In genomic region chr20:8854566-8854965, GRCh38 we compare ENCODE assay signal across 11 cellular contexts.
DNase-seq lines count a peak whose midpoint lies in the region; ATAC-seq, FAIRE-seq and TF ChIP-seq lines count a peak whose summit lies in the region.
"Had no signal": no experiment of that assay in that cellular context is flagged by ENCODE, and none has a peak within 500 bp of the region (broad histone marks: within the 10 kb centered on the region; RNA-seq: fewer than 3 reads in every experiment).

No MANE protein-coding gene starts in this region.

- CTCF ChIA-PET in K562 (lab: Yijun Ruan, JAX; ENCODE audit: low intra/inter-chr PET ratio), result no interaction called here

- H3K9me3 ChIP-seq in K562 (replicated peaks; ENCODE audit: control insufficient read depth, insufficient read depth, low read depth, low read length) (no peaks in the 10 kb centered on the region), hepatocyte (ENCODE audit: low read depth) (no peaks in the 10 kb centered on the region)
- H3K9me3 ChIP-seq: Caco-2 had no signal

- H3K36me3 Mint-ChIP-seq in activated T-cell treated with anti-CD3 and anti-CD28 coated beads, Interleukin-2, amount 50 U/mL, for 72 hours (ENCODE audit: insufficient read depth in 2 of 2), result no peaks in the 10 kb centered on the region

- no TSS peak for BruUV-seq in K562 (replicated peaks; lab: Mats Ljungman, UMichigan)

- intact Hi-C loops in K562 (cut with micrococcal nuclease), result loop anchor here (1.0 to 10.0 kb wide), 2 partner anchors 90 to 505 kb away; no protein-coding TSS in a partner anchor

- H3K4me2 ChIP-seq in K562 (ENCODE audit: insufficient read depth, low read length), result peak overlapping the region; percentile 14
- H3K4me2 ChIP-seq in hepatocyte, result peak overlapping the region; percentile 4
- H3K4me2 ChIP-seq: KMS-11 had no signal

- peak overlapping the region; percentile 53; the same call in 1 of the 2 replicates for H2AFZ ChIP-seq in K562 (ENCODE audit: low read depth, low read length)
- H2AFZ ChIP-seq in hepatocyte, result no peak overlapping the region

- H3K79me2 ChIP-seq in K562 (ENCODE audit: control insufficient read depth, insufficient read depth, low read length), result no peaks in the 10 kb centered on the region
- H3K79me2 ChIP-seq in hepatocyte, result no peaks in the 10 kb centered on the region

- no peak for TF ChIP-seq CTCF in K562 (IDR thresholded peaks at IDR 0.05 in 2 of 3, conservative IDR thresholded peaks at IDR 0.05 in 1 of 3; ENCODE audit: insufficient read depth in 2 of 3, low read depth in 1 of 3, low read length in 3 of 3)
- TF ChIP-seq CTCF in hepatocyte (IDR thresholded peaks at IDR 0.05; ENCODE audit: poor library complexity), result no peak

- in situ Hi-C loops in K562 (cut with MboI), result no loop called here

- H3K4me1 ChIP-seq in K562 (replicated peaks in 1 of 2; ENCODE audit: control insufficient read depth in 2 of 2, insufficient read depth in 2 of 2, low read length in 2 of 2) (no peaks in the 10 kb centered on the region), hepatocyte (ENCODE audit: insufficient read depth) (no peaks in the 10 kb centered on the region)

- no peaks in the 10 kb centered on the region for H3K9me2 ChIP-seq in hepatocyte (replicated peaks; ENCODE audit: insufficient read depth)

- ATAC-seq in K562, result peak; percentile 76
- no peak for ATAC-seq in activated T-cell treated with anti-CD3 and anti-CD28 coated beads, Interleukin-2, amount 50 U/mL, for 72 hours (replicated peaks in 1 of 2)

- H3K27ac Mint-ChIP-seq in activated T-cell treated with anti-CD3 and anti-CD28 coated beads, Interleukin-2, amount 50 U/mL, for 72 hours, result no peak overlapping the region
- H3K27ac Mint-ChIP-seq: activated B cell treated with CpG ODN at 0.5 μM for 24 hours had no signal

- FAIRE-seq in K562 (lab: Jason Lieb, UNC), result no peak

- H3K36me3 ChIP-seq in K562 (ENCODE audit: control insufficient read depth, insufficient read depth, low read length), result no peaks in the 10 kb centered on the region
- H3K36me3 ChIP-seq in hepatocyte (replicated peaks; ENCODE audit: insufficient read depth, low read depth), result no peaks in the 10 kb centered on the region

- H3K4me3 Mint-ChIP-seq in activated T-cell treated with anti-CD3 and anti-CD28 coated beads, Interleukin-2, amount 50 U/mL, for 72 hours, result no peak overlapping the region
- H3K4me3 Mint-ChIP-seq: activated B cell treated with CpG ODN at 0.5 μM for 24 hours had no signal

- TF ChIP-seq RAD21 in K562 (CRISPR knock-in tag; conservative IDR thresholded peaks at IDR 0.05 in 1 of 2, IDR thresholded peaks at IDR 0.05 in 1 of 2), result no peak

- H3K27me3 ChIP-seq in K562 (ENCODE audit: control insufficient read depth in 2 of 2, insufficient read depth in 2 of 2, low read length in 2 of 2) (no peaks in the 10 kb centered on the region), hepatocyte (no peaks in the 10 kb centered on the region)

- no peak for TF ChIP-seq POLR2A in K562 (conservative IDR thresholded peaks at IDR 0.05)

- WGBS in K562 (ENCODE audit: insufficient coverage, low coverage, missing lambda C conversion rate), result 0% methylated on average over 10 of the region's 12 CpGs
- 47% methylated on average over 12 of the region's 12 CpGs for WGBS in hepatocyte (ENCODE audit: low lambda C conversion rate, missing lambda C conversion rate)

- no peaks in the 10 kb centered on the region for H3K27me3 Mint-ChIP-seq in activated T-cell treated with anti-CD3 and anti-CD28 coated beads, Interleukin-2, amount 50 U/mL, for 72 hours (ENCODE audit: low read depth)
- H3K27me3 Mint-ChIP-seq: activated B cell treated with CpG ODN at 0.5 μM for 24 hours had no signal

- no peaks in the 10 kb centered on the region for H3K9me1 ChIP-seq in K562 (ENCODE audit: control insufficient read depth, insufficient read depth, low read length)

- DNase-seq in ELR (ENCODE audit: low read depth), result peak; percentile 37
- peak in 2 of 4 experiments; percentile 5 to 42 for DNase-seq in K562 (ENCODE audit: extremely low read depth in 1 of 4, low spot score in 3 of 4)
- DNase-seq in hepatocyte (ENCODE audit: low spot score), result no peak
- DNase-seq in retina, result peak; percentile 38
- no peak for DNase-seq in stimulated activated CD4-positive, alpha-beta T cell treated with anti-CD3 and anti-CD28 coated beads, Interleukin-1b, Interleukin-23, amount 100 ng/mL, for 48 hours
- no peak for DNase-seq in T-helper 1 cell
- DNase-seq in cortex of kidney (lab: John Stamatoyannopoulos, UW), result no peak
- no peak for DNase-seq in activated T-cell treated with anti-CD3 and anti-CD28 coated beads, Interleukin-2, amount 50 U/mL, for 72 hours
- DNase-seq: activated B cell treated with CpG ODN at 0.5 μM for 24 hours, Caco-2 had no signal

- H3K4me3 ChIP-seq in K562, result no peak overlapping the region
- no peak overlapping the region for H3K4me3 ChIP-seq in hepatocyte

- H4K20me1 ChIP-seq in K562 (replicated peaks; ENCODE audit: control insufficient read depth, insufficient read depth, low read length) (no peaks in the 10 kb centered on the region), hepatocyte (ENCODE audit: insufficient read depth, poor library complexity, severe bottlenecking) (no peaks in the 10 kb centered on the region)

- no peaks in the 10 kb centered on the region for H3K4me1 Mint-ChIP-seq in activated T-cell treated with anti-CD3 and anti-CD28 coated beads, Interleukin-2, amount 50 U/mL, for 72 hours (ENCODE audit: low read depth)
- H3K4me1 Mint-ChIP-seq: activated B cell treated with CpG ODN at 0.5 μM for 24 hours had no signal

- TF ChIP-seq EP300 in K562 (IDR thresholded peaks at IDR 0.05; ENCODE audit: low read length), result no peak

- POLR2A ChIA-PET in K562 (lab: Yijun Ruan, JAX), result no interaction called here

- no peak overlapping the region for H3K9ac ChIP-seq in K562 (ENCODE audit: insufficient read depth in 1 of 2, low read depth in 2 of 2, low read length in 2 of 2)
- H3K9ac ChIP-seq: KMS-11 had no signal

- H3K9me3 Mint-ChIP-seq in activated T-cell treated with anti-CD3 and anti-CD28 coated beads, Interleukin-2, amount 50 U/mL, for 72 hours, result peaks cover 0 to 2% of the 10 kb centered on the region in 2 donors
- H3K9me3 Mint-ChIP-seq: activated B cell treated with CpG ODN at 0.5 μM for 24 hours had no signal

- H3K27ac ChIP-seq in K562 (ENCODE audit: extremely low read depth, low read depth, low read length) (no peak overlapping the region), hepatocyte (no peak overlapping the region)
- H3K27ac ChIP-seq: KMS-11 had no signal

TF ChIP-seq in K562, 482 proteins besides CTCF, POLR2A, EP300 and RAD21 (continues in another document):
- no peak for TF ChIP-seq CHAMP1 (IDR thresholded peaks at IDR 0.05)
- no peak for TF ChIP-seq ZBTB2 (IDR thresholded peaks at IDR 0.05)

Comparison
In these comparisons a context has a peak if more than half of its experiments do, and no peak if none do; other contexts are left out.
1. DNase-seq: peak in ELR (single experiment) and retina (single experiment); none in hepatocyte (single experiment), stimulated activated CD4-positive, alpha-beta T cell treated with anti-CD3 and anti-CD28 coated beads, Interleukin-1b, Interleukin-23, amount 100 ng/mL, for 48 hours (single experiment), T-helper 1 cell (0 of 5), cortex of kidney (single experiment) and activated T-cell treated with anti-CD3 and anti-CD28 coated beads, Interleukin-2, amount 50 U/mL, for 72 hours (0 of 2).